1 cellular context compared by ENCODE assay signal in the genomic region with DNA sequence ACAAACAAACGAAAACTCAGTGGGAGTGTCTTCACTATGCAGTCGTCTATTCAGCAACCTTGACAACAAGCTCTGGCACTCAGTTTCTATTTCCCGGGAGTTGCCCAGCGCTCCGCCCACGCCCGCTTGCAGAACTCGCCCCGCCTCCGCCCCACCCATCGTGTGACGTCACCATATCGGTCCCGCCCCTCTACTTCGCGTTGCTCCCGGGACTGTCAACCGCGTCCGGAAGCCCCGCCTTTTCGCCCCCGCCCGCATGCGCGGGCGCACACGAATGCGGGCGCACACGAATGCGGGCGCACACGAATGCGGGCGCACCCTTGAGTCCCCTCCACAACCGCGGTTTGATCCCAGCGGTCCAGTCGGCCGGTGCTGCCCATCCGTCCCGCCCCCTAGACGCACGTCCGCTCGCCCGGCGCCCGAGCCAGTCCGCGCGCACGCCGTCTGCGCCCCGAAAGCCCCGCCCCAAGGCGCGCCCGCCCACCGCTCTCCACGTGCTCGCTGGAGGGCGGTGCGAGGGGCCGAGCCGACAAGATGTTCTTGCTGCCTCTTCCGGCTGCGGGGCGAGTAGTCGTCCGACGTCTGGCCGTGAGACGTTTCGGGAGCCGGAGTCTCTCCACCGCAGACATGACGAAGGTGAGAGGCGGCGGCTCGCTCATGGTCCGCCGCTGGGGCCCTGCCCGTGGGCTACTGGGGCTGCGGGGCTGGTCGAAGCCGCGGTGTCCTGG.
TF ChIP-seq lines count a peak whose summit lies in the region.

Gene LAP3, plus strand, starts transcription at position 267 of the 728 bp plus-strand sequence. Its CDS starts 268 bp downstream, at position 535.

TF ChIP-seq in GM12878, 131 proteins besides CTCF, POLR2A, EP300 and RAD21 (continued from another document and continues in another):
- TF ChIP-seq ATF3 (IDR thresholded peaks at IDR 0.05; ENCODE audit: borderline replicate concordance, extremely low read depth, low read depth, low read length) (no peak), ETV6 (conservative IDR thresholded peaks at IDR 0.05 in 1 of 2, IDR thresholded peaks at IDR 0.05 in 1 of 2; ENCODE audit: borderline replicate concordance in 1 of 2, low read depth in 1 of 2) (no peak), RCOR1 (conservative IDR thresholded peaks at IDR 0.05; ENCODE audit: low read depth, low read length) (no peak), LARP7 (IDR thresholded peaks at IDR 0.05) (peak; percentile 74), CBFB (IDR thresholded peaks at IDR 0.05; ENCODE audit: low read depth) (peak; percentile 84), SRF (IDR thresholded peaks at IDR 0.05; ENCODE audit: low read depth in 2 of 2, low read length in 2 of 2) (no peak), SIX5 (IDR thresholded peaks at IDR 0.05; ENCODE audit: low read depth, low read length, severe bottlenecking) (no peak), ZNF274 (IDR thresholded peaks at IDR 0.05; ENCODE audit: insufficient read depth, insufficient read length) (no peak), SPI1 (IDR thresholded peaks at IDR 0.05; ENCODE audit: borderline replicate concordance, insufficient read depth, low read depth, low read length) (no peak), WRNIP1 (IDR thresholded peaks at IDR 0.05; ENCODE audit: borderline replicate concordance, low read depth, low read length) (no peak), STAT1 (conservative IDR thresholded peaks at IDR 0.05) (peak; percentile 86; the same call in 1 of the 2 replicates), RBBP5 (conservative IDR thresholded peaks at IDR 0.05) (no peak), SUPT20H (IDR thresholded peaks at IDR 0.05; ENCODE audit: borderline replicate concordance, control insufficient read depth, low read depth, low read length) (no peak), GABPA (IDR thresholded peaks at IDR 0.05; ENCODE audit: low read depth) (no peak), EZH2 (IDR thresholded peaks at IDR 0.05; ENCODE audit: borderline replicate concordance, control insufficient read depth, low read depth, low read length) (no peak), CBX5 (IDR thresholded peaks at IDR 0.05; ENCODE audit: low read depth) (no peak), ZZZ3 (IDR thresholded peaks at IDR 0.05; ENCODE audit: control insufficient read depth, insufficient read length, low read depth) (no peak), EED (IDR thresholded peaks at IDR 0.05; ENCODE audit: low read depth) (no peak), FOXK2 (IDR thresholded peaks at IDR 0.05) (peak; percentile 76), ZBTB33 (IDR thresholded peaks at IDR 0.05) (no peak), NR2F1 (conservative IDR thresholded peaks at IDR 0.05) (no peak), RB1 (IDR thresholded peaks at IDR 0.05; ENCODE audit: borderline replicate concordance) (no peak), MXI1 (IDR thresholded peaks at IDR 0.05; ENCODE audit: low read depth, low read length) (peak; percentile 86), ZBED1 (IDR thresholded peaks at IDR 0.05; ENCODE audit: borderline replicate concordance) (no peak), IRF4 (IDR thresholded peaks at IDR 0.05; ENCODE audit: low read depth, low read length) (peak; percentile 49; the same call in 1 of the 2 replicates), ZNF217 (IDR thresholded peaks at IDR 0.05) (no peak), DPF2 (IDR thresholded peaks at IDR 0.05) (peak; percentile 52; the same call in 1 of the 2 replicates), SKIL (IDR thresholded peaks at IDR 0.05; ENCODE audit: low read depth, poor library complexity, severe bottlenecking) (no peak), BHLHE40 (IDR thresholded peaks at IDR 0.05; ENCODE audit: borderline replicate concordance in 1 of 2, low read depth in 2 of 2, low read length in 1 of 2) (peak in 1 of 2 experiments; percentile 90; a peak in 2 of 4 replicates), CREB1 (IDR thresholded peaks at IDR 0.05; ENCODE audit: low read depth) (peak; percentile 87), MYC (IDR thresholded peaks at IDR 0.05; ENCODE audit: insufficient read depth, insufficient read length, insufficient replicate concordance, low read length, severe bottlenecking) (peak; percentile 51), NFYA (IDR thresholded peaks at IDR 0.05; ENCODE audit: borderline replicate concordance, low read depth, low read length) (no peak), SIN3A (IDR thresholded peaks at IDR 0.05; ENCODE audit: low read depth, low read length) (no peak), NR2C1 (IDR thresholded peaks at IDR 0.05) (no peak), BRCA1 (IDR thresholded peaks at IDR 0.05; ENCODE audit: low read depth, low read length) (0 out of 2 replicates have a peak, but pooled peaks have one; percentile 45), SUZ12 (IDR thresholded peaks at IDR 0.05; ENCODE audit: unreplicated experiment) (no peak), CREM (IDR thresholded peaks at IDR 0.05; ENCODE audit: low read depth) (peak; percentile 76), SP1 (IDR thresholded peaks at IDR 0.05; ENCODE audit: low read depth, low read length) (peak; percentile 14), NRF1 (conservative IDR thresholded peaks at IDR 0.05; ENCODE audit: low read depth, low read length) (0 out of 2 replicates have a peak, but pooled peaks have one; percentile 27)
- TF ChIP-seq, protein P1, sequence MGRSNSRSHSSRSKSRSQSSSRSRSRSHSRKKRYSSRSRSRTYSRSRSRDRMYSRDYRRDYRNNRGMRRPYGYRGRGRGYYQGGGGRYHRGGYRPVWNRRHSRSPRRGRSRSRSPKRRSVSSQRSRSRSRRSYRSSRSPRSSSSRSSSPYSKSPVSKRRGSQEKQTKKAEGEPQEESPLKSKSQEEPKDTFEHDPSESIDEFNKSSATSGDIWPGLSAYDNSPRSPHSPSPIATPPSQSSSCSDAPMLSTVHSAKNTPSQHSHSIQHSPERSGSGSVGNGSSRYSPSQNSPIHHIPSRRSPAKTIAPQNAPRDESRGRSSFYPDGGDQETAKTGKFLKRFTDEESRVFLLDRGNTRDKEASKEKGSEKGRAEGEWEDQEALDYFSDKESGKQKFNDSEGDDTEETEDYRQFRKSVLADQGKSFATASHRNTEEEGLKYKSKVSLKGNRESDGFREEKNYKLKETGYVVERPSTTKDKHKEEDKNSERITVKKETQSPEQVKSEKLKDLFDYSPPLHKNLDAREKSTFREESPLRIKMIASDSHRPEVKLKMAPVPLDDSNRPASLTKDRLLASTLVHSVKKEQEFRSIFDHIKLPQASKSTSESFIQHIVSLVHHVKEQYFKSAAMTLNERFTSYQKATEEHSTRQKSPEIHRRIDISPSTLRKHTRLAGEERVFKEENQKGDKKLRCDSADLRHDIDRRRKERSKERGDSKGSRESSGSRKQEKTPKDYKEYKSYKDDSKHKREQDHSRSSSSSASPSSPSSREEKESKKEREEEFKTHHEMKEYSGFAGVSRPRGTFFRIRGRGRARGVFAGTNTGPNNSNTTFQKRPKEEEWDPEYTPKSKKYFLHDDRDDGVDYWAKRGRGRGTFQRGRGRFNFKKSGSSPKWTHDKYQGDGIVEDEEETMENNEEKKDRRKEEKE (IDR thresholded peaks at IDR 0.05), result no peak
- TF ChIP-seq, protein P2, sequence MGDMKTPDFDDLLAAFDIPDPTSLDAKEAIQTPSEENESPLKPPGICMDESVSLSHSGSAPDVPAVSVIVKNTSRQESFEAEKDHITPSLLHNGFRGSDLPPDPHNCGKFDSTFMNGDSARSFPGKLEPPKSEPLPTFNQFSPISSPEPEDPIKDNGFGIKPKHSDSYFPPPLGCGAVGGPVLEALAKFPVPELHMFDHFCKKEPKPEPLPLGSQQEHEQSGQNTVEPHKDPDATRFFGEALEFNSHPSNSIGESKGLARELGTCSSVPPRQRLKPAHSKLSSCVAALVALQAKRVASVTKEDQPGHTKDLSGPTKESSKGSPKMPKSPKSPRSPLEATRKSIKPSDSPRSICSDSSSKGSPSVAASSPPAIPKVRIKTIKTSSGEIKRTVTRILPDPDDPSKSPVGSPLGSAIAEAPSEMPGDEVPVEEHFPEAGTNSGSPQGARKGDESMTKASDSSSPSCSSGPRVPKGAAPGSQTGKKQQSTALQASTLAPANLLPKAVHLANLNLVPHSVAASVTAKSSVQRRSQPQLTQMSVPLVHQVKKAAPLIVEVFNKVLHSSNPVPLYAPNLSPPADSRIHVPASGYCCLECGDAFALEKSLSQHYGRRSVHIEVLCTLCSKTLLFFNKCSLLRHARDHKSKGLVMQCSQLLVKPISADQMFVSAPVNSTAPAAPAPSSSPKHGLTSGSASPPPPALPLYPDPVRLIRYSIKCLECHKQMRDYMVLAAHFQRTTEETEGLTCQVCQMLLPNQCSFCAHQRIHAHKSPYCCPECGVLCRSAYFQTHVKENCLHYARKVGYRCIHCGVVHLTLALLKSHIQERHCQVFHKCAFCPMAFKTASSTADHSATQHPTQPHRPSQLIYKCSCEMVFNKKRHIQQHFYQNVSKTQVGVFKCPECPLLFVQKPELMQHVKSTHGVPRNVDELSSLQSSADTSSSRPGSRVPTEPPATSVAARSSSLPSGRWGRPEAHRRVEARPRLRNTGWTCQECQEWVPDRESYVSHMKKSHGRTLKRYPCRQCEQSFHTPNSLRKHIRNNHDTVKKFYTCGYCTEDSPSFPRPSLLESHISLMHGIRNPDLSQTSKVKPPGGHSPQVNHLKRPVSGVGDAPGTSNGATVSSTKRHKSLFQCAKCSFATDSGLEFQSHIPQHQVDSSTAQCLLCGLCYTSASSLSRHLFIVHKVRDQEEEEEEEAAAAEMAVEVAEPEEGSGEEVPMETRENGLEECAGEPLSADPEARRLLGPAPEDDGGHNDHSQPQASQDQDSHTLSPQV (IDR thresholded peaks at IDR 0.05), result no peak
- TF ChIP-seq, protein P3, sequence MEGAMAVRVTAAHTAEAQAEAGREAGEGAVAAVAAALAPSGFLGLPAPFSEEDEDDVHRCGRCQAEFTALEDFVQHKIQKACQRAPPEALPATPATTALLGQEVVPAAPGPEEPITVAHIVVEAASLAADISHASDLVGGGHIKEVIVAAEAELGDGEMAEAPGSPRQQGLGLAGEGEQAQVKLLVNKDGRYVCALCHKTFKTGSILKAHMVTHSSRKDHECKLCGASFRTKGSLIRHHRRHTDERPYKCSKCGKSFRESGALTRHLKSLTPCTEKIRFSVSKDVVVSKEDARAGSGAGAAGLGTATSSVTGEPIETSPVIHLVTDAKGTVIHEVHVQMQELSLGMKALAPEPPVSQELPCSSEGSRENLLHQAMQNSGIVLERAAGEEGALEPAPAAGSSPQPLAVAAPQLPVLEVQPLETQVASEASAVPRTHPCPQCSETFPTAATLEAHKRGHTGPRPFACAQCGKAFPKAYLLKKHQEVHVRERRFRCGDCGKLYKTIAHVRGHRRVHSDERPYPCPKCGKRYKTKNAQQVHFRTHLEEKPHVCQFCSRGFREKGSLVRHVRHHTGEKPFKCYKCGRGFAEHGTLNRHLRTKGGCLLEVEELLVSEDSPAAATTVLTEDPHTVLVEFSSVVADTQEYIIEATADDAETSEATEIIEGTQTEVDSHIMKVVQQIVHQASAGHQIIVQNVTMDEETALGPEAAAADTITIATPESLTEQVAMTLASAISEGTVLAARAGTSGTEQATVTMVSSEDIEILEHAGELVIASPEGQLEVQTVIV (IDR thresholded peaks at IDR 0.05; ENCODE audit: borderline replicate concordance, partially characterized antibody), result no peak
- TF ChIP-seq, protein P4, sequence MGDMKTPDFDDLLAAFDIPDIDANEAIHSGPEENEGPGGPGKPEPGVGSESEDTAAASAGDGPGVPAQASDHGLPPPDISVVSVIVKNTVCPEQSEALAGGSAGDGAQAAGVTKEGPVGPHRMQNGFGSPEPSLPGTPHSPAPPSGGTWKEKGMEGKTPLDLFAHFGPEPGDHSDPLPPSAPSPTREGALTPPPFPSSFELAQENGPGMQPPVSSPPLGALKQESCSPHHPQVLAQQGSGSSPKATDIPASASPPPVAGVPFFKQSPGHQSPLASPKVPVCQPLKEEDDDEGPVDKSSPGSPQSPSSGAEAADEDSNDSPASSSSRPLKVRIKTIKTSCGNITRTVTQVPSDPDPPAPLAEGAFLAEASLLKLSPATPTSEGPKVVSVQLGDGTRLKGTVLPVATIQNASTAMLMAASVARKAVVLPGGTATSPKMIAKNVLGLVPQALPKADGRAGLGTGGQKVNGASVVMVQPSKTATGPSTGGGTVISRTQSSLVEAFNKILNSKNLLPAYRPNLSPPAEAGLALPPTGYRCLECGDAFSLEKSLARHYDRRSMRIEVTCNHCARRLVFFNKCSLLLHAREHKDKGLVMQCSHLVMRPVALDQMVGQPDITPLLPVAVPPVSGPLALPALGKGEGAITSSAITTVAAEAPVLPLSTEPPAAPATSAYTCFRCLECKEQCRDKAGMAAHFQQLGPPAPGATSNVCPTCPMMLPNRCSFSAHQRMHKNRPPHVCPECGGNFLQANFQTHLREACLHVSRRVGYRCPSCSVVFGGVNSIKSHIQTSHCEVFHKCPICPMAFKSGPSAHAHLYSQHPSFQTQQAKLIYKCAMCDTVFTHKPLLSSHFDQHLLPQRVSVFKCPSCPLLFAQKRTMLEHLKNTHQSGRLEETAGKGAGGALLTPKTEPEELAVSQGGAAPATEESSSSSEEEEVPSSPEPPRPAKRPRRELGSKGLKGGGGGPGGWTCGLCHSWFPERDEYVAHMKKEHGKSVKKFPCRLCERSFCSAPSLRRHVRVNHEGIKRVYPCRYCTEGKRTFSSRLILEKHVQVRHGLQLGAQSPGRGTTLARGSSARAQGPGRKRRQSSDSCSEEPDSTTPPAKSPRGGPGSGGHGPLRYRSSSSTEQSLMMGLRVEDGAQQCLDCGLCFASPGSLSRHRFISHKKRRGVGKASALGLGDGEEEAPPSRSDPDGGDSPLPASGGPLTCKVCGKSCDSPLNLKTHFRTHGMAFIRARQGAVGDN (IDR thresholded peaks at IDR 0.05), result peak; percentile 88
